Comparison of ENCODE assay signal across 1 cellular context in the genomic region with DNA sequence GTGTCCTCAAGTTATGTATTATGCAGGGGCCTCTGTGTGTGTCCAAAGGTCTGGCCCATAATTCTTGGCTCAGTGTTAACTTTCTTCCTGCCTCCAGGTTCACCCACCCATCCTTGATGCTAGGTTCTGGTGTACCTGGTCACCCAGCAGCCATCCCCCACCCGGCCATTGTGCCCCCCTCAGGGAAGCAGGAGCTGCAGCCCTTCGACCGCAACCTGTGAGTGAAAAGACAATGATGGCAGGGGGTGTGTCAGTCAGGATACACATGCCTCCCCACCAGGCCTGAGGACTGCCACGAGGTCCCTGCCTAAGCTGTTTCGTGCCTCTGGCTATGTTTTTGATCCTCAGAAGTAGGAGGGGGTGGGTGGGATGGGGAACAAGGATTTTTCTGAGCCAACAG.
TF ChIP-seq lines count a peak whose summit lies in the region.

No MANE protein-coding gene starts in this region.

TF ChIP-seq in GM23338, 12 proteins besides CTCF, POLR2A, EP300 and RAD21 (continued from another document):
- TF ChIP-seq REST (IDR thresholded peaks at IDR 0.05; ENCODE audit: unreplicated experiment): no peak
- TF ChIP-seq EZH2phosphoT487 (IDR thresholded peaks at IDR 0.05; ENCODE audit: unreplicated experiment): no peak
- TF ChIP-seq POLR2AphosphoS5 (IDR thresholded peaks at IDR 0.05; ENCODE audit: low read depth): no peak
- no peak for TF ChIP-seq ZNF114 (CRISPR knock-in tag; IDR thresholded peaks at IDR 0.05)
- no peak for TF ChIP-seq ZNF462 (CRISPR knock-in tag; IDR thresholded peaks at IDR 0.05)
